1 cellular context compared by ENCODE assay signal in the genomic region with DNA sequence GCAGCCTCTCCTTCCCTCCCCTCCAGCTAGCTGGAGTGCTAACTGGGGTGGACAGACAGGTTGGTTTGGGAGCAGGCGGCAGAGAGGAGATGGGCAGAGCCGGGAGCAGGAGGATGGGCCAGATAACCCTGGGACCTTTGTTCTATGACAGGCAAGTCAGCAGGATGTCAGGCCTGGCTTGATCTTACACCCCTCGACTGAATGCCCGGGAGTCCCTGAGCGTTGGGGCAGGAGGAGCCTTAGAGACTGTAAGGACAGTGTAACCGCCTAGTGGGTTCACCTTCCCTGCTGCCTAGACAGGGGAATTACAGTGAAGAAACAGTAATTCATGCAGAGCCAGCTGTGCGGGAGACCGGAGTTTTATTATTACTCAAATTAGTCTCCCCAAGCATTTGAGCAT.
TF ChIP-seq lines count a peak whose summit lies in the region.

No MANE protein-coding gene starts in this region.

TF ChIP-seq in H1, 55 proteins besides CTCF, POLR2A, EP300 and RAD21:
- TF ChIP-seq PHF8 (conservative IDR thresholded peaks at IDR 0.05; ENCODE audit: low read depth, low read length), result no peak
- no peak for TF ChIP-seq CBX5 (IDR thresholded peaks at IDR 0.05; ENCODE audit: low read depth, low read length)
- TF ChIP-seq BRCA1 (IDR thresholded peaks at IDR 0.05; ENCODE audit: low read depth, low read length), result no peak
- TF ChIP-seq RNF2 (IDR thresholded peaks at IDR 0.05; ENCODE audit: borderline replicate concordance, low read depth, low read length, missing control alignments, poor library complexity, severe bottlenecking), result no peak
- TF ChIP-seq CTBP2 (IDR thresholded peaks at IDR 0.05; ENCODE audit: borderline replicate concordance, insufficient read depth, insufficient read length, low read length), result peak; percentile 58
- TF ChIP-seq HDAC2 (IDR thresholded peaks at IDR 0.05; ENCODE audit: borderline replicate concordance in 1 of 2, low read depth in 2 of 2, low read length in 2 of 2), result peak in 1 of 2 experiments; percentile 49; a peak in 1 of 4 replicates
- TF ChIP-seq EGR1 (IDR thresholded peaks at IDR 0.05; ENCODE audit: borderline replicate concordance, low read depth, low read length), result no peak
- no peak for TF ChIP-seq JUN (IDR thresholded peaks at IDR 0.05; ENCODE audit: low read depth, low read length)
- no peak for TF ChIP-seq HDAC6 (IDR thresholded peaks at IDR 0.05; ENCODE audit: low read depth, low read length)
- TF ChIP-seq TEAD4 (IDR thresholded peaks at IDR 0.05; ENCODE audit: low read depth, low read length), result no peak
- TF ChIP-seq SAP30 (IDR thresholded peaks at IDR 0.05; ENCODE audit: insufficient read depth, insufficient replicate concordance, low read length), result peak; percentile 31
- TF ChIP-seq SRF (IDR thresholded peaks at IDR 0.05; ENCODE audit: low read depth, low read length), result no peak
- TF ChIP-seq JUND (IDR thresholded peaks at IDR 0.05; ENCODE audit: low read length), result no peak
- TF ChIP-seq ASH2L (IDR thresholded peaks at IDR 0.05; ENCODE audit: low read length), result peak; percentile 52
- no peak for TF ChIP-seq GABPA (IDR thresholded peaks at IDR 0.05; ENCODE audit: borderline replicate concordance, insufficient read depth, low read length)
- peak in 1 of 2 experiments; percentile 53; a peak in 1 of 4 replicates for TF ChIP-seq SIN3A (conservative IDR thresholded peaks at IDR 0.05 in 1 of 2, IDR thresholded peaks at IDR 0.05 in 1 of 2; ENCODE audit: low read depth in 1 of 2, low read length in 2 of 2)
- no peak for TF ChIP-seq KDM5A (IDR thresholded peaks at IDR 0.05; ENCODE audit: low read length)
- TF ChIP-seq RFX5 (IDR thresholded peaks at IDR 0.05; ENCODE audit: borderline replicate concordance, low read depth, low read length), result no peak
- no peak for TF ChIP-seq MAFK (IDR thresholded peaks at IDR 0.05; ENCODE audit: low read depth, low read length)
- TF ChIP-seq TAF7 (optimal IDR thresholded peaks at IDR 0.05; ENCODE audit: borderline replicate concordance, low read depth, low read length), result no peak
- TF ChIP-seq YY1 (IDR thresholded peaks at IDR 0.05; ENCODE audit: low read depth, low read length), result no peak
- TF ChIP-seq SP4 (IDR thresholded peaks at IDR 0.05; ENCODE audit: low read length), result no peak
- TF ChIP-seq CBX8 (IDR thresholded peaks at IDR 0.05; ENCODE audit: borderline replicate concordance, low read depth, low read length), result no peak
- no peak for TF ChIP-seq SP1 (IDR thresholded peaks at IDR 0.05; ENCODE audit: low read depth, low read length)
- TF ChIP-seq SIX5 (IDR thresholded peaks at IDR 0.05; ENCODE audit: low read depth, low read length), result no peak
- TF ChIP-seq, protein P1, sequence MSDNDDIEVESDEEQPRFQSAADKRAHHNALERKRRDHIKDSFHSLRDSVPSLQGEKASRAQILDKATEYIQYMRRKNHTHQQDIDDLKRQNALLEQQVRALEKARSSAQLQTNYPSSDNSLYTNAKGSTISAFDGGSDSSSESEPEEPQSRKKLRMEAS (IDR thresholded peaks at IDR 0.05), result peak; percentile 6; the same call in 1 of the 2 replicates
- no peak for TF ChIP-seq NRF1 (IDR thresholded peaks at IDR 0.05; ENCODE audit: low read depth, low read length)
TF ChIP-seq in H1: peak in this region for 6.
